In the genomic region with DNA sequence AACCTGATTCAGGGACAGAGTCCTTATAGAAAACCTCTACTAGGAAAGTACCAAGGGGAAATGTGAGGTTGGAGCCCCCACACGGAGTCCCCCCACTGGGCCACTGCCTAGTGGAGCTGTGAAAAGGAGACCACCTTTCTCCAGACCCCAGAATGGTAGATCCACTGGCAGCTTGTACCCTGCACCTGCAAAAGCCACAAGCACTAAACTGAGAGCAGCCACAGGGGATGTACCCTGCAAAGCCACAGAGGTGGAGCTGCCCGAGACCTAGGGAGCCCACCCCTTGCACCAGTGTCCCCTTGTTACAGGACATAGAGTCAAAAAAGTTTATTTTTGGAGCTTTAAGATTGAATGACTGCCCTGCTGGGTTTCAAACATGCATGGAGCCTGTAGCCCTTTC, we compare ENCODE assay signal across 28 cellular contexts.
"Had no signal": no experiment of that assay in that cellular context is flagged by ENCODE, and none has a peak within 500 bp of the region (broad histone marks: within the 10 kb centered on the region; RNA-seq: fewer than 3 reads in every experiment).

No MANE protein-coding gene starts in this region.

- DNase-seq: natural killer cell; occipital lobe; ovary; posterior cingulate gyrus; psoas muscle; right cardiac atrium; right lobe of liver; sigmoid colon; small intestine; stimulated activated CD4-positive, alpha-beta T cell treated with anti-CD3 and anti-CD28 coated beads, Interleukin-15, amount 100 ng/mL, for 24 hours; stimulated activated CD4-positive, alpha-beta T cell treated with anti-CD3 and anti-CD28 coated beads, Interleukin-2, amount 100 ng/mL, for 24 hours; stimulated activated CD4-positive, alpha-beta T cell treated with anti-CD3 and anti-CD28 coated beads, Interleukin-2, amount 100 ng/mL, for 48 hours; stimulated activated CD4-positive, alpha-beta T cell treated with anti-CD3 and anti-CD28 coated beads, Interleukin-4, amount 100 ng/mL, for 24 hours; stimulated activated naive B cell treated with anti-CD40 and anti-IgM and Interleukin-4, amounts not matched to agents 10 μg/mL and 1 μg/mL and 100 μg/mL, for 72 hours; stimulated activated naive CD4-positive, alpha-beta T cell treated with Interleukin-2 at 50 U/mL for 16 hours; stomach; thyroid gland; upper lobe of right lung; uterus had no signal

- H3K4me3 ChIP-seq: neural progenitor cell, ovary, psoas muscle, right lobe of liver, sigmoid colon, stomach, thoracic aorta, thyroid gland, tibial nerve, upper lobe of right lung, uterus had no signal

- H3K4me3 Mint-ChIP-seq: natural killer cell; nephron; neural progenitor cell; stimulated activated effector memory CD8-positive, alpha-beta T cell treated with anti-CD3 and anti-CD28 coated beads, Interleukin-12 subunit alpha, Interleukin-12 subunit beta, amount 100 ng/mL, for 72 hours; stimulated activated naive B cell treated with anti-CD40 and anti-IgM and Interleukin-4, amounts not matched to agents 10 μg/mL and 1 μg/mL and 100 μg/mL, for 72 hours; stimulated activated naive CD8-positive, alpha-beta T cell treated with anti-CD3 and anti-CD28 coated beads, Interleukin-15, Interleukin-2, amounts not matched to agents 100 ng/mL and 50 ng/mL, for 24 hours; type B pancreatic cell had no signal

- H3K79me2 ChIP-seq: parathyroid adenoma had no signal

- H3K27ac ChIP-seq: neural progenitor cell, ovary, parathyroid adenoma, psoas muscle, right lobe of liver, sigmoid colon, stomach, thoracic aorta, thyroid gland, tibial nerve, upper lobe of right lung, uterus had no signal

- H3K4me1 ChIP-seq: parathyroid adenoma, psoas muscle, right lobe of liver, stomach, tibial nerve, upper lobe of right lung, uterus had no signal

- H3K9me3 ChIP-seq: ovary, psoas muscle, right lobe of liver, thyroid gland, upper lobe of right lung, uterus had no signal

- H2AFZ ChIP-seq: neural progenitor cell, parathyroid adenoma had no signal

- H3K27ac Mint-ChIP-seq: natural killer cell; nephron; neural progenitor cell; progenitor cell of endocrine pancreas; stimulated activated effector memory CD8-positive, alpha-beta T cell treated with anti-CD3 and anti-CD28 coated beads, Interleukin-12 subunit alpha, Interleukin-12 subunit beta, amount 100 ng/mL, for 72 hours; stimulated activated naive B cell treated with anti-CD40 and anti-IgM and Interleukin-4, amounts not matched to agents 10 μg/mL and 1 μg/mL and 100 μg/mL, for 72 hours; stimulated activated naive CD8-positive, alpha-beta T cell treated with anti-CD3 and anti-CD28 coated beads, Interleukin-15, Interleukin-2, amounts not matched to agents 100 ng/mL and 50 ng/mL, for 24 hours; type B pancreatic cell had no signal

- H3K27me3 ChIP-seq: neural progenitor cell, ovary, right lobe of liver, sigmoid colon, stomach, thyroid gland, tibial nerve, upper lobe of right lung, uterus had no signal

- H3K4me1 Mint-ChIP-seq: stimulated activated naive B cell treated with anti-CD40 and anti-IgM and Interleukin-4, amounts not matched to agents 10 μg/mL and 1 μg/mL and 100 μg/mL, for 72 hours had no signal

- H3K36me3 ChIP-seq: neural progenitor cell, ovary, right lobe of liver, sigmoid colon, stomach, thoracic aorta, thyroid gland, tibial nerve, upper lobe of right lung, uterus had no signal

- H3K9me3 Mint-ChIP-seq: natural killer cell; neural progenitor cell; stimulated activated naive CD8-positive, alpha-beta T cell treated with anti-CD3 and anti-CD28 coated beads, Interleukin-15, Interleukin-2, amounts not matched to agents 100 ng/mL and 50 ng/mL, for 24 hours; type B pancreatic cell had no signal

- ATAC-seq: natural killer cell; psoas muscle; right cardiac atrium; right lobe of liver; stimulated activated effector memory CD8-positive, alpha-beta T cell treated with anti-CD3 and anti-CD28 coated beads, Interleukin-12 subunit alpha, Interleukin-12 subunit beta, amount 100 ng/mL, for 72 hours; stimulated activated naive B cell treated with anti-CD40 and anti-IgM and Interleukin-4, amounts not matched to agents 10 μg/mL and 1 μg/mL and 100 μg/mL, for 72 hours; upper lobe of right lung had no signal

- H3K36me3 Mint-ChIP-seq: natural killer cell; neural progenitor cell; stimulated activated effector memory CD8-positive, alpha-beta T cell treated with anti-CD3 and anti-CD28 coated beads, Interleukin-12 subunit alpha, Interleukin-12 subunit beta, amount 100 ng/mL, for 72 hours; stimulated activated naive B cell treated with anti-CD40 and anti-IgM and Interleukin-4, amounts not matched to agents 10 μg/mL and 1 μg/mL and 100 μg/mL, for 72 hours had no signal

- H3K9ac ChIP-seq: neural progenitor cell, parathyroid adenoma had no signal

- H3K4me2 ChIP-seq: neural progenitor cell had no signal

- H3K27me3 Mint-ChIP-seq: progenitor cell of endocrine pancreas had no signal
